In the genomic region with DNA sequence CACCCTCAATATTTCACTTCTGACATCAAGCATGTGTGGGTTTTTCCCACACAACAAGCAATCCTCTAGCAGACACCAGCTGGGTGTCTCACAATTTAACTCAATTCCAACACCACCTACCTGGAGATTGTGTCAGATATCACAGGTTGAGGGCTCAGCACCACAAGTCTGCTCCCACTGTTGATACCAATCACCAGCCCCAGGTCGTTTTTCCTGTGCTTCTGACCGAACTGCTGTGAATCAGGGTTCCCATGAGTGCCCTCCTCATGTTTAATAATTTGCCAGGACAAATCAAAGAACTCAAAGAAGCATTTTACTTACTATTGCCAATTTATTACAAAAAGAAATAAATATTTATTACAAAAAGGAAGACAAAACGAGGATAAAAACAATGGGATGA, we compare ENCODE assay signal across 6 cellular contexts. TPM values are rescaled to one million over a fixed set of nuclear protein-coding genes. Genes with fewer than 3 reads are reported as not detected.
"Had no signal": no experiment of that assay in that cellular context is flagged by ENCODE, and none has a peak within 500 bp of the region (broad histone marks: within the 10 kb centered on the region; RNA-seq: fewer than 3 reads in every experiment).

No MANE protein-coding gene starts in this region.

- ATAC-seq: GM23338 had no signal

- H3K4me3 ChIP-seq: GM23338 had no signal

- H3K27ac Mint-ChIP-seq: GM23338, H9 had no signal

- H3K4me3 Mint-ChIP-seq: GM23338, H9 had no signal

- H2AFZ ChIP-seq: GM23338 had no signal

- DNase-seq: H9, HCEC 1CT, IMR-90 had no signal

- H3K4me2 ChIP-seq: GM23338 had no signal

- H3K4me1 Mint-ChIP-seq: GM23338, H9 had no signal

RNA-seq across cellular contexts. Expression of a gene that starts 25.0 kb away (rescaled TPM):
- total RNA-seq: GM23338, H1, HT-29, IMR-90 had no signal
- polyA plus RNA-seq: IMR-90 had no signal
